ENCODE assay signal across 1 cellular context in the genomic region with DNA sequence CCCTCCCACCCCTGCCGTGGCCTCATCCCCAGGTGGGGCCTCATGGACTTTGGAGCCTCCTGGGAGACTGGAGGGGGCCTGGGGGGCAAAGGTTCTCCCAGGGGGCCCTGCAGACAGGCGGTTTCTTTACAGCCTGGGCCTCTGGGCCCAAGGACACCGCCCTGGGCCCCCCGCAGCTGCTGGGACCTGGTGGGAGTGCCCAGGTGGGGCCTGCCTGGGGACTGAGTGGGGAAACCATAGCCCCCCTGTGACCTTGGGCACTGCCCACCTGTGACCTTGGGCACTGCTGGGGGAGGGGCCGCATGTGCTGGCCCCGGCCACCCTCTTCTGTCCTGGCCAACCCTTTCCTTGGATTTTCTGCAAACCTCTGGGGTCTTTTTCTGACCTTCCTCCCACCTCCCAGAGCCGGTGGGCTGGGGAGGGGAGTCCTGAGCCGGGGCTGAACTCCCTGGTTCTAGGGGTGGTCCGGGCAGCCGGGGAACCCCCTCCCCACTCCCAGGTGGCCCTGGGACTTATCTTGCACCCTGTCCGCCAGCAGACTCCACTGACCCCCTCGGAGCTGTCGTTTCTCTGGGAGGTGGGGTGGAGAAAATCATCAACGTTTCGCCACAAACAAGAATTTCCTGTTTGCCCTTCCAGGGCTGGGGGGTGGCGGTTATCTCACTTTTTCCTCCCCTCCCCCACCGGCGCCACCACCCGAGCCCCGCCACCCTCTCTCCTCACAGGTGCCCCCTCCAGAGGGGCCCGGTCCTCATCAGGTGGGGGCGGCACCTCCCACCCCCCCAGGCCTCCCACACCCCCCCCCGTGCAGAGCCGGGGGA.
TF ChIP-seq lines count a peak whose summit lies in the region.

No MANE protein-coding gene starts in this region.

TF ChIP-seq in H1, 55 proteins besides CTCF, POLR2A, EP300 and RAD21:
- TF ChIP-seq SIRT6 (IDR thresholded peaks at IDR 0.05; ENCODE audit: low read length) (no peak), SP1 (IDR thresholded peaks at IDR 0.05; ENCODE audit: low read depth, low read length) (peak; percentile 67; the same call in 1 of the 2 replicates), ASH2L (IDR thresholded peaks at IDR 0.05; ENCODE audit: low read length) (peak; percentile 60), RBBP5 (IDR thresholded peaks at IDR 0.05; ENCODE audit: borderline replicate concordance, low read depth, low read length) (0 out of 2 replicates have a peak, but pooled peaks have one; percentile 17)
